Comparison of ENCODE assay signal across 22 cellular contexts in the genomic region with DNA sequence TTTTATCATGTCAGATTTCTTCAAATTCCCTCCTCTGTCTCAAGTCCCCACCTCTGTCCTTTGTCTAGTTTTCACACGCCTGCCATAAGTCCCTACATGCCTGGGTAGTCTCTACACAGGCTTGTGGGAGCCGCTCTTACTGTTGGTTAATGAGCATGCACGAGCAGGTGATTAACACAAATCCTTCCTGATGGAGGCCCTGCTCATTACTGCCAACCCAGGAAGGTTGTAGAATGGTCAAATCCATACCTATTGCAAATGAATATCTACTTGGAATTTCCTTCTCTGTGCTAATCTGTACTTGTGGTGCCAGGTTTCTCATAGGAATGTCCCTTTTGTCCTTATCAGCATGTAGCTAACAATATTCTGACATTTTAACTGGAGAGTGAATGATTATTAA.
"Had no signal": no experiment of that assay in that cellular context is flagged by ENCODE, and none has a peak within 500 bp of the region (broad histone marks: within the 10 kb centered on the region; RNA-seq: fewer than 3 reads in every experiment).

No MANE protein-coding gene starts in this region.

- H3K9me3 ChIP-seq: left ventricle myocardium inferior, ovary, psoas muscle, tibial nerve had no signal

- H3K27me3 Mint-ChIP-seq: activated CD4-positive, alpha-beta T cell treated with anti-CD3 and anti-CD28 coated beads, Interleukin-2, amount 10 ng/mL, durations not matched to agents 7 days and 5 days; activated CD8-positive, alpha-beta memory T cell treated with anti-CD3 and anti-CD28 coated beads, Interleukin-2, amount 10 ng/mL, durations not matched to agents 7 days and 5 days; activated CD8-positive, alpha-beta T cell treated with anti-CD3 and anti-CD28 coated beads for 36 hours; activated naive CD4-positive, alpha-beta T cell treated with anti-CD3 and anti-CD28 coated beads, Interleukin-2, amount 10 ng/mL, durations not matched to agents 7 days and 5 days; stimulated activated naive CD8-positive, alpha-beta T cell treated with anti-CD3 and anti-CD28 coated beads, Interleukin-15, Interleukin-2, amounts not matched to agents 100 ng/mL and 50 ng/mL, for 24 hours had no signal

- H3K27ac Mint-ChIP-seq: activated CD4-positive, alpha-beta T cell treated with anti-CD3 and anti-CD28 coated beads, Interleukin-2, amount 10 ng/mL, durations not matched to agents 7 days and 5 days; activated CD8-positive, alpha-beta memory T cell treated with anti-CD3 and anti-CD28 coated beads, Interleukin-2, amount 10 ng/mL, durations not matched to agents 7 days and 5 days; activated CD8-positive, alpha-beta T cell treated with anti-CD3 and anti-CD28 coated beads for 36 hours; activated naive CD4-positive, alpha-beta T cell treated with anti-CD3 and anti-CD28 coated beads, Interleukin-2, amount 10 ng/mL, durations not matched to agents 7 days and 5 days; natural killer cell; stimulated activated naive CD8-positive, alpha-beta T cell treated with anti-CD3 and anti-CD28 coated beads, Interleukin-15, Interleukin-2, amounts not matched to agents 100 ng/mL and 50 ng/mL, for 24 hours; T-helper 2 cell treated with Interferon-gamma antibody and Interleukin-4, amounts not matched to agents 5 μg/mL and 100 μg/mL, for 36 hours had no signal

- ATAC-seq: activated CD8-positive, alpha-beta memory T cell treated with anti-CD3 and anti-CD28 coated beads, Interleukin-2, amount 10 ng/mL, durations not matched to agents 7 days and 5 days; activated CD8-positive, alpha-beta T cell treated with anti-CD3 and anti-CD28 coated beads for 36 hours; foreskin keratinocyte; natural killer cell; psoas muscle; right cardiac atrium had no signal

- H3K27ac ChIP-seq: foreskin keratinocyte, left ventricle myocardium inferior, ovary, psoas muscle, tibial nerve, VCaP had no signal

- H3K4me1 ChIP-seq: foreskin keratinocyte, left ventricle myocardium inferior, psoas muscle, tibial nerve had no signal

- H3K27me3 ChIP-seq: foreskin keratinocyte, ovary had no signal

- H3K4me1 Mint-ChIP-seq: activated CD4-positive, alpha-beta T cell treated with anti-CD3 and anti-CD28 coated beads, Interleukin-2, amount 10 ng/mL, durations not matched to agents 7 days and 5 days; activated CD8-positive, alpha-beta memory T cell treated with anti-CD3 and anti-CD28 coated beads, Interleukin-2, amount 10 ng/mL, durations not matched to agents 7 days and 5 days; activated naive CD4-positive, alpha-beta T cell treated with anti-CD3 and anti-CD28 coated beads, Interleukin-2, amount 10 ng/mL, durations not matched to agents 7 days and 5 days; natural killer cell had no signal

- H3K36me3 Mint-ChIP-seq: activated CD8-positive, alpha-beta memory T cell treated with anti-CD3 and anti-CD28 coated beads, Interleukin-2, amount 10 ng/mL, durations not matched to agents 7 days and 5 days; activated naive CD4-positive, alpha-beta T cell treated with anti-CD3 and anti-CD28 coated beads, Interleukin-2, amount 10 ng/mL, durations not matched to agents 7 days and 5 days; natural killer cell had no signal

- DNase-seq: activated CD4-positive, alpha-beta T cell treated with anti-CD3 and anti-CD28 coated beads, Interleukin-2, amount 10 ng/mL, durations not matched to agents 7 days and 5 days; activated CD4-positive, CD25-positive, alpha-beta regulatory T cell treated with anti-CD3 and anti-CD28 coated beads, Interleukin-2, amount 50 U/mL, for 72 hours; activated CD8-positive, alpha-beta memory T cell treated with anti-CD3 and anti-CD28 coated beads, Interleukin-2, amount 10 ng/mL, durations not matched to agents 7 days and 5 days; activated CD8-positive, alpha-beta T cell treated with anti-CD3 and anti-CD28 coated beads for 36 hours; activated effector memory CD4-positive, alpha-beta T cell treated with anti-CD3 and anti-CD28 coated beads, Interleukin-2, amount 50 U/mL, for 16 hours; activated naive CD4-positive, alpha-beta T cell treated with anti-CD3 and anti-CD28 coated beads, Interleukin-2, amount 10 ng/mL, durations not matched to agents 7 days and 5 days; activated T-cell treated with anti-CD3 and anti-CD28 coated beads for 4 hours; amygdala; erythroblast; left ventricle myocardium inferior; mammary epithelial cell; midbrain; natural killer cell; ovary; psoas muscle; right cardiac atrium; stimulated activated CD4-positive, alpha-beta T cell treated with anti-CD3 and anti-CD28 coated beads, Interleukin-4, amount 100 ng/mL, for 24 hours had no signal

- H3K4me3 Mint-ChIP-seq: activated CD4-positive, alpha-beta T cell treated with anti-CD3 and anti-CD28 coated beads, Interleukin-2, amount 10 ng/mL, durations not matched to agents 7 days and 5 days; activated CD8-positive, alpha-beta memory T cell treated with anti-CD3 and anti-CD28 coated beads, Interleukin-2, amount 10 ng/mL, durations not matched to agents 7 days and 5 days; activated CD8-positive, alpha-beta T cell treated with anti-CD3 and anti-CD28 coated beads for 36 hours; activated naive CD4-positive, alpha-beta T cell treated with anti-CD3 and anti-CD28 coated beads, Interleukin-2, amount 10 ng/mL, durations not matched to agents 7 days and 5 days; natural killer cell; stimulated activated naive CD8-positive, alpha-beta T cell treated with anti-CD3 and anti-CD28 coated beads, Interleukin-15, Interleukin-2, amounts not matched to agents 100 ng/mL and 50 ng/mL, for 24 hours; T-helper 2 cell treated with Interferon-gamma antibody and Interleukin-4, amounts not matched to agents 5 μg/mL and 100 μg/mL, for 36 hours had no signal

- H3K4me3 ChIP-seq: left ventricle myocardium inferior, ovary, psoas muscle, tibial nerve had no signal

- H3K36me3 ChIP-seq: left ventricle myocardium inferior, ovary, tibial nerve had no signal

- H3K9me3 Mint-ChIP-seq: activated CD4-positive, alpha-beta T cell treated with anti-CD3 and anti-CD28 coated beads, Interleukin-2, amount 10 ng/mL, durations not matched to agents 7 days and 5 days; activated CD8-positive, alpha-beta T cell treated with anti-CD3 and anti-CD28 coated beads for 36 hours; activated naive CD4-positive, alpha-beta T cell treated with anti-CD3 and anti-CD28 coated beads, Interleukin-2, amount 10 ng/mL, durations not matched to agents 7 days and 5 days; stimulated activated naive CD8-positive, alpha-beta T cell treated with anti-CD3 and anti-CD28 coated beads, Interleukin-15, Interleukin-2, amounts not matched to agents 100 ng/mL and 50 ng/mL, for 24 hours; T-helper 2 cell treated with Interferon-gamma antibody and Interleukin-4, amounts not matched to agents 5 μg/mL and 100 μg/mL, for 36 hours had no signal
